20 cellular contexts compared by ENCODE assay signal in the genomic region with DNA sequence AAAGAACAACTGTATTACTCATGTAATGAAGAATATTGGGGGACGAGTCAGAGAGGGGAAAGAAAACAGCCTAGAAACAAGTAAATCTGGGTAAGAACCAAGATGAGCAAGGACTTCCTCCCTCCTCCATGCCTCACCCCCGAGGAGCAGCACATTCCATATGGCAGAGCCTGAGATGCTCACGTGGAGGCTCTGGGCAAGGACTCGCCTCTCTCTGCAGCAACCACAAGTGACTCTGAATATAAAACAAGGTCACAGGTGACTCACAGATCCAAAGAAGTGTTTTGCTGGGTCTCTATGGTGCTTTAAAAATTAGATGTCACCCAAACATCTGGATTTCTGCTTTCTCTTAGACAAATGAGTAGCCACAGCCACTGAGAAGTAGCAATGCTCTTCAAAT.
DNase-seq lines count a peak whose midpoint lies in the region; ATAC-seq and TF ChIP-seq lines count a peak whose summit lies in the region.
"Had no signal": no experiment of that assay in that cellular context is flagged by ENCODE, and none has a peak within 500 bp of the region (broad histone marks: within the 10 kb centered on the region; RNA-seq: fewer than 3 reads in every experiment).

No MANE protein-coding gene starts in this region.

- H3K9me3 Mint-ChIP-seq in stimulated activated naive CD8-positive, alpha-beta T cell treated with anti-CD3 and anti-CD28 coated beads, Interleukin-15, amount 100 ng/mL, for 72 hours, result peaks cover 0 to 1% of the 10 kb centered on the region in 2 donors
- peaks cover 0 to 5% of the 10 kb centered on the region in 2 donors for H3K9me3 Mint-ChIP-seq in activated naive CD4-positive, alpha-beta T cell treated with anti-CD3 and anti-CD28 coated beads, Interleukin-2, amount 50 U/mL, for 72 hours
- H3K9me3 Mint-ChIP-seq: activated naive CD4-positive, alpha-beta T cell treated with anti-CD3 and anti-CD28 coated beads, Interleukin-2, amount 10 ng/mL, durations not matched to agents 7 days and 5 days; CD8-positive, alpha-beta memory T cell; naive thymus-derived CD4-positive, alpha-beta T cell had no signal

- in situ Hi-C loops in brain microvascular endothelial cell (cut with HindIII; ENCODE audit: low pct_ligation_motif_present, low sequenced_read_pairs), result no loop called here

- H3K36me3 Mint-ChIP-seq in activated naive CD4-positive, alpha-beta T cell treated with anti-CD3 and anti-CD28 coated beads, Interleukin-2, amount 50 U/mL, for 72 hours, result no peaks in the 10 kb centered on the region
- H3K36me3 Mint-ChIP-seq: activated CD8-positive, alpha-beta memory T cell treated with anti-CD3 and anti-CD28 coated beads, Interleukin-2, amount 10 ng/mL, durations not matched to agents 7 days and 5 days; activated naive CD4-positive, alpha-beta T cell treated with anti-CD3 and anti-CD28 coated beads, Interleukin-2, amount 10 ng/mL, durations not matched to agents 7 days and 5 days; CD8-positive, alpha-beta memory T cell; naive thymus-derived CD4-positive, alpha-beta T cell had no signal

- no peak overlapping the region for H3K27ac ChIP-seq in brain microvascular endothelial cell
- H3K27ac ChIP-seq in Peyer's patch, result no peak overlapping the region
- no peak overlapping the region for H3K27ac ChIP-seq in upper lobe of left lung
- H3K27ac ChIP-seq: A549, epithelial cell of prostate, left ventricle myocardium inferior had no signal

- H3K27me3 ChIP-seq in brain microvascular endothelial cell (replicated peaks) (no peaks in the 10 kb centered on the region), Peyer's patch (no peaks in the 10 kb centered on the region), upper lobe of left lung (no peaks in the 10 kb centered on the region)

- no peaks in the 10 kb centered on the region for H3K4me1 ChIP-seq in Peyer's patch
- H3K4me1 ChIP-seq in upper lobe of left lung, result no peaks in the 10 kb centered on the region
- H3K4me1 ChIP-seq: A549, left ventricle myocardium inferior had no signal

- no peak for TF ChIP-seq CTCF in brain microvascular endothelial cell (IDR thresholded peaks at IDR 0.05; ENCODE audit: low read depth, low read length, missing control alignments)
- no peak for TF ChIP-seq CTCF in Peyer's patch (IDR thresholded peaks at IDR 0.05)
- no peak for TF ChIP-seq CTCF in upper lobe of left lung (IDR thresholded peaks at IDR 0.05)

- ATAC-seq in stimulated activated naive CD8-positive, alpha-beta T cell treated with anti-CD3 and anti-CD28 coated beads, Interleukin-15, Interleukin-2, amounts not matched to agents 100 U/mL and 50 U/mL, for 24 hours, result peak; percentile 23
- ATAC-seq in stimulated activated naive CD8-positive, alpha-beta T cell treated with anti-CD3 and anti-CD28 coated beads, Interleukin-15, amount 100 ng/mL, for 72 hours, result no peak
- no peak for ATAC-seq in activated naive CD4-positive, alpha-beta T cell treated with anti-CD3 and anti-CD28 coated beads, Interleukin-2, amount 50 U/mL, for 72 hours
- ATAC-seq in upper lobe of left lung (ENCODE audit: low FRiP score in 2 of 2) (no peak), GM21528 (IDR thresholded peaks at IDR 0.05; ENCODE audit: low FRiP score, unreplicated experiment) (no peak)
- ATAC-seq: A549; activated CD8-positive, alpha-beta memory T cell treated with anti-CD3 and anti-CD28 coated beads, Interleukin-2, amount 10 ng/mL, durations not matched to agents 7 days and 5 days; GM23338; naive thymus-derived CD4-positive, alpha-beta T cell had no signal

- DNase-seq in stimulated activated naive CD8-positive, alpha-beta T cell treated with anti-CD3 and anti-CD28 coated beads, Interleukin-15, Interleukin-2, amounts not matched to agents 100 U/mL and 50 U/mL, for 24 hours, result no peak
- no peak for DNase-seq in stimulated activated naive CD8-positive, alpha-beta T cell treated with anti-CD3 and anti-CD28 coated beads, Interleukin-15, amount 100 ng/mL, for 72 hours
- DNase-seq in brain microvascular endothelial cell (peak; percentile 8), kidney tubule cell (ENCODE audit: low spot score) (peak; percentile 81), Peyer's patch (no peak), upper lobe of left lung (no peak)
- DNase-seq in activated naive CD4-positive, alpha-beta T cell treated with anti-CD3 and anti-CD28 coated beads, Interleukin-2, amount 50 U/mL, for 72 hours (ENCODE audit: low spot score in 2 of 2), result no peak
- DNase-seq: activated CD4-positive, CD25-positive, alpha-beta regulatory T cell; activated CD8-positive, alpha-beta memory T cell treated with anti-CD3 and anti-CD28 coated beads, Interleukin-2, amount 10 ng/mL, durations not matched to agents 7 days and 5 days; activated naive CD4-positive, alpha-beta T cell treated with anti-CD3 and anti-CD28 coated beads, Interleukin-2, amount 10 ng/mL, durations not matched to agents 7 days and 5 days; CD8-positive, alpha-beta memory T cell; cerebellar nuclear complex; left ventricle myocardium inferior; naive thymus-derived CD4-positive, alpha-beta T cell; NCI-H1436; stimulated activated CD4-positive, alpha-beta T cell treated with anti-CD3 and anti-CD28 coated beads, Interleukin-4, amount 100 ng/mL, for 24 hours had no signal

- H3K4me1 Mint-ChIP-seq in stimulated activated naive CD8-positive, alpha-beta T cell treated with anti-CD3 and anti-CD28 coated beads, Interleukin-15, amount 100 ng/mL, for 72 hours, result no peaks in the 10 kb centered on the region
- H3K4me1 Mint-ChIP-seq: activated CD8-positive, alpha-beta memory T cell treated with anti-CD3 and anti-CD28 coated beads, Interleukin-2, amount 10 ng/mL, durations not matched to agents 7 days and 5 days; activated naive CD4-positive, alpha-beta T cell treated with anti-CD3 and anti-CD28 coated beads, Interleukin-2, amount 10 ng/mL, durations not matched to agents 7 days and 5 days; CD8-positive, alpha-beta memory T cell; naive thymus-derived CD4-positive, alpha-beta T cell had no signal

- TF ChIP-seq POLR2A in Peyer's patch (IDR thresholded peaks at IDR 0.05) (no peak), upper lobe of left lung (IDR thresholded peaks at IDR 0.05) (no peak)

- no peak overlapping the region for H3K27ac Mint-ChIP-seq in stimulated activated naive CD8-positive, alpha-beta T cell treated with anti-CD3 and anti-CD28 coated beads, Interleukin-15, amount 100 ng/mL, for 72 hours
- no peak overlapping the region for H3K27ac Mint-ChIP-seq in activated naive CD4-positive, alpha-beta T cell treated with anti-CD3 and anti-CD28 coated beads, Interleukin-2, amount 50 U/mL, for 72 hours
- H3K27ac Mint-ChIP-seq: activated CD8-positive, alpha-beta memory T cell treated with anti-CD3 and anti-CD28 coated beads, Interleukin-2, amount 10 ng/mL, durations not matched to agents 7 days and 5 days; activated naive CD4-positive, alpha-beta T cell treated with anti-CD3 and anti-CD28 coated beads, Interleukin-2, amount 10 ng/mL, durations not matched to agents 7 days and 5 days; CD8-positive, alpha-beta memory T cell; GM23338; naive thymus-derived CD4-positive, alpha-beta T cell had no signal

- H3K36me3 ChIP-seq in brain microvascular endothelial cell (replicated peaks), result no peaks in the 10 kb centered on the region
- H3K36me3 ChIP-seq in Peyer's patch, result no peaks in the 10 kb centered on the region
- H3K36me3 ChIP-seq in upper lobe of left lung, result no peaks in the 10 kb centered on the region
- H3K36me3 ChIP-seq: left ventricle myocardium inferior had no signal

- H3K27me3 Mint-ChIP-seq in stimulated activated naive CD8-positive, alpha-beta T cell treated with anti-CD3 and anti-CD28 coated beads, Interleukin-15, amount 100 ng/mL, for 72 hours, result no peaks in the 10 kb centered on the region

- no peak overlapping the region for H3K4me3 ChIP-seq in brain microvascular endothelial cell (ENCODE audit: low read depth, low read length)
- H3K4me3 ChIP-seq in Peyer's patch, result no peak overlapping the region
- H3K4me3 ChIP-seq in upper lobe of left lung, result no peak overlapping the region
- H3K4me3 ChIP-seq: A549, GM23338, left ventricle myocardium inferior had no signal

- no peak for TF ChIP-seq EP300 in upper lobe of left lung (IDR thresholded peaks at IDR 0.05)

- WGBS in upper lobe of left lung, 2 donors, result 73% methylated on average over 4 of the region's 4 CpGs

- H3K9me3 ChIP-seq in Peyer's patch (no peaks in the 10 kb centered on the region), upper lobe of left lung (no peaks in the 10 kb centered on the region)
- H3K9me3 ChIP-seq: A549, left ventricle myocardium inferior had no signal

- H3K4me3 Mint-ChIP-seq in stimulated activated naive CD8-positive, alpha-beta T cell treated with anti-CD3 and anti-CD28 coated beads, Interleukin-15, amount 100 ng/mL, for 72 hours, result no peak overlapping the region
- H3K4me3 Mint-ChIP-seq: activated CD8-positive, alpha-beta memory T cell treated with anti-CD3 and anti-CD28 coated beads, Interleukin-2, amount 10 ng/mL, durations not matched to agents 7 days and 5 days; activated naive CD4-positive, alpha-beta T cell treated with anti-CD3 and anti-CD28 coated beads, Interleukin-2, amount 10 ng/mL, durations not matched to agents 7 days and 5 days; GM23338; naive thymus-derived CD4-positive, alpha-beta T cell had no signal

Comparison
In these comparisons a context has a peak if more than half of its experiments do, and no peak if none do; other contexts are left out.
1. DNase-seq: peak in brain microvascular endothelial cell (single experiment) and kidney tubule cell (single experiment); none in stimulated activated naive CD8-positive, alpha-beta T cell treated with anti-CD3 and anti-CD28 coated beads, Interleukin-15, Interleukin-2, amounts not matched to agents 100 U/mL and 50 U/mL, for 24 hours (single experiment), stimulated activated naive CD8-positive, alpha-beta T cell treated with anti-CD3 and anti-CD28 coated beads, Interleukin-15, amount 100 ng/mL, for 72 hours (0 of 2), activated naive CD4-positive, alpha-beta T cell treated with anti-CD3 and anti-CD28 coated beads, Interleukin-2, amount 50 U/mL, for 72 hours (0 of 2), Peyer's patch (0 of 3) and upper lobe of left lung (0 of 2).